2 cellular contexts compared by ENCODE assay signal in genomic region chr12:34335819-34336262, GRCh38.
TF ChIP-seq lines count a peak whose summit lies in the region.

No MANE protein-coding gene starts in this region.

TF ChIP-seq in HEK293, 187 proteins besides CTCF, POLR2A, EP300 and RAD21 (continued from another document):
- TF ChIP-seq ZNF280D (tag by site-specific recombination; IDR thresholded peaks at IDR 0.05), result no peak
- no peak for TF ChIP-seq ZBTB17 (tag by site-specific recombination; IDR thresholded peaks at IDR 0.05)
- peak; percentile 41 for TF ChIP-seq GLIS2 (tag by site-specific recombination; IDR thresholded peaks at IDR 0.05)
- TF ChIP-seq ZNF335 (tag by site-specific recombination; conservative IDR thresholded peaks at IDR 0.05), result peak; percentile 28

TF ChIP-seq in K562, 482 proteins besides CTCF, POLR2A, EP300 and RAD21 (continued from another document and continues in another):
- TF ChIP-seq FOXK2 (conservative IDR thresholded peaks at IDR 0.05 in 1 of 2, IDR thresholded peaks at IDR 0.05 in 1 of 2; ENCODE audit: low read depth in 2 of 2) (no peak), KDM5B (IDR thresholded peaks at IDR 0.05; ENCODE audit: insufficient replicate concordance, low read depth, low read length) (peak; percentile 48), KLF16 (IDR thresholded peaks at IDR 0.05) (peak; percentile 21; the same call in 1 of the 2 replicates), RNF2 (IDR thresholded peaks at IDR 0.05) (0 out of 2 replicates have a peak, but pooled peaks have one; percentile 26), ZNF668 (CRISPR knock-in tag; IDR thresholded peaks at IDR 0.05) (no peak), NKRF (IDR thresholded peaks at IDR 0.05; ENCODE audit: borderline replicate concordance) (no peak), ZNF592 (IDR thresholded peaks at IDR 0.05) (0 out of 2 replicates have a peak, but pooled peaks have one; percentile 20), JUND (IDR thresholded peaks at IDR 0.05; ENCODE audit: borderline replicate concordance, low read depth, low read length) (no peak), JUND (tag; IDR thresholded peaks at IDR 0.05; ENCODE audit: borderline replicate concordance, low read depth, low read length) (no peak), ZNF133 (CRISPR knock-in tag; IDR thresholded peaks at IDR 0.05) (no peak), MCM3 (IDR thresholded peaks at IDR 0.05) (no peak), MTA3 (IDR thresholded peaks at IDR 0.05; ENCODE audit: borderline replicate concordance) (peak; percentile 87), ZNF561 (CRISPR knock-in tag; conservative IDR thresholded peaks at IDR 0.05) (no peak), L3MBTL2 (IDR thresholded peaks at IDR 0.05) (peak; percentile 75), ZNF583 (CRISPR knock-in tag; IDR thresholded peaks at IDR 0.05) (no peak), XRCC5 (IDR thresholded peaks at IDR 0.05; ENCODE audit: low read depth, low read length) (0 out of 2 replicates have a peak, but pooled peaks have one; percentile 21), ZBTB2 (IDR thresholded peaks at IDR 0.05) (peak; percentile 78), TAF1 (IDR thresholded peaks at IDR 0.05; ENCODE audit: control insufficient read depth, extremely low read depth, insufficient read depth, low read length, severe bottlenecking) (peak; percentile 49), TAL1 (IDR thresholded peaks at IDR 0.05) (no peak), RBM25 (IDR thresholded peaks at IDR 0.05; ENCODE audit: low read depth, low read length, severe bottlenecking) (no peak), ZZZ3 (IDR thresholded peaks at IDR 0.05) (no peak), NRF1 (conservative IDR thresholded peaks at IDR 0.05 in 1 of 2, IDR thresholded peaks at IDR 0.05 in 1 of 2) (peak; percentile 94 to 95), EGR1 (conservative IDR thresholded peaks at IDR 0.05) (peak; percentile 14; the same call in 1 of the 2 replicates), MGA (IDR thresholded peaks at IDR 0.05) (peak; percentile 73), TBP (optimal IDR thresholded peaks at IDR 0.05; ENCODE audit: low read depth, low read length) (peak; percentile 18), GABPB2 (CRISPR knock-in tag; conservative IDR thresholded peaks at IDR 0.05) (no peak), RERE (CRISPR knock-in tag; IDR thresholded peaks at IDR 0.05; ENCODE audit: borderline replicate concordance) (no peak)
